15 cellular contexts compared by ENCODE assay signal in the genomic region with DNA sequence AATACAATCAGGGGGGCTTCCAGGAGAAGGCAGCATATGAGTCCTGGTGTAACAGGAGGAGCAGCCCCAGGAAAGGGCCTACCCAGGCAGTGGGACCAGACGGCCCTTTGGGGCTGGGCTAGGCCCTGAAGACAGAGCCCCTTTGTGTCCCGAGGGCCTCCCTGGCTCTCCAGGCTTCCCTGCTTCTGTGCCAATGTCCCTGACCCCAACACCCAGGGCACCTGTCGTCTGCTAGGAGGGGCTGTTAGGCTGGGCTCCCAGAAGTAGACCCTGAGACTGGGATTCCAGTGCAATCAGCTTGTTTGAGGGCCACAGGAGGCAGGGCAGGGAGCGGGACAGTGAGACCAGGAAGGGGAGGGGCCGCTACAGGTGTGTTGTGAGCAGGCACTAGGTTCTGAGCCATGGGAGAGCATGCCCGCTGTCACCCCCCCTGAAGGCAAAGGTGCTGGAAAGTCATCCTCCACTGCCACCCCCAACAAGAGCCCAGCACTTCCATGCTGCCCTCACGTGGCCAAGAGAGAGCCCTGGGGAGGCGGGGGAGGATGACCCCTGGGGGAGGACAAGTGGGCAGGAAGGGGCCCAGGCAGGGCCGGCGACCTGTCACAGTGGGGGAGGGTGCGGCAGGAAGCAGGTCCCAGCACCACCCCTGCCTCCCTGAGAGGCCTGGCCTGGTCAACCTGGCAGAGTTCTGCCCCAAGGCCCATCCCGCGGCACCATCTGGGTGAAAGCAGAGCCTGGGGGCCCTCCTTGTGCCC.
A peak's percentile ranks its signal among the peaks of the same experiment; 100 is the strongest.
DNase-seq lines count a peak whose midpoint lies in the region; ATAC-seq and TF ChIP-seq lines count a peak whose summit lies in the region.
"Had no signal": no experiment of that assay in that cellular context is flagged by ENCODE, and none has a peak within 500 bp of the region (broad histone marks: within the 10 kb centered on the region; RNA-seq: fewer than 3 reads in every experiment).

No MANE protein-coding gene starts in this region.

- intact Hi-C loops in body of pancreas (cut with DNase I) = no loop called here

- no peak overlapping the region for H3K4me3 Mint-ChIP-seq in GM23338
- no peak overlapping the region for H3K4me3 Mint-ChIP-seq in mesothelial cell of epicardium
- H3K4me3 Mint-ChIP-seq: CD8-positive, alpha-beta memory T cell had no signal

- TF ChIP-seq POLR2A in NB4 (IDR thresholded peaks at IDR 0.05; ENCODE audit: extremely low read depth, insufficient read length) = no peak
- TF ChIP-seq POLR2A in body of pancreas (IDR thresholded peaks at IDR 0.05) = no peak

- H3K9me3 Mint-ChIP-seq in GM23338 (no peaks in the 10 kb centered on the region), mesothelial cell of epicardium (no peaks in the 10 kb centered on the region)
- H3K9me3 Mint-ChIP-seq: CD8-positive, alpha-beta memory T cell had no signal

- no peak overlapping the region for H3K4me2 ChIP-seq in GM23338
- no peak overlapping the region for H3K4me2 ChIP-seq in mesendoderm (ENCODE audit: low read length)

- H3K56ac ChIP-seq in mesendoderm (ENCODE audit: low read length) = peak overlapping the region; percentile 64

- WGBS in body of pancreas, 2 donors = 61 to 74% methylated on average over 4 to 13 of the region's 13 CpGs
- WGBS in mesendoderm (ENCODE audit: extremely low coverage, insufficient coverage, low lambda C conversion rate) = no CpG with 5 or more reads among the region's 13 CpGs

- no peak overlapping the region for H3K4ac ChIP-seq in mesendoderm (ENCODE audit: low read depth, low read length)

- no peak; a peak in 1 of 4 replicates for TF ChIP-seq CTCF in GM23338 (conservative IDR thresholded peaks at IDR 0.05; ENCODE audit: low read depth in 2 of 2)
- peak; percentile 16 for TF ChIP-seq CTCF in NB4 (IDR thresholded peaks at IDR 0.05; ENCODE audit: low read depth, low read length)
- TF ChIP-seq CTCF in body of pancreas (IDR thresholded peaks at IDR 0.05) = no peak
- no peak for TF ChIP-seq CTCF in mesothelial cell of epicardium (IDR thresholded peaks at IDR 0.05; ENCODE audit: unreplicated experiment)

- no peak overlapping the region for H2BK15ac ChIP-seq in mesendoderm (replicated peaks; ENCODE audit: low read depth)

- H3K4me3 ChIP-seq in GM23338 = no peak overlapping the region
- H3K4me3 ChIP-seq in NB4 (ENCODE audit: low read depth, low read length) = no peak overlapping the region
- no peak overlapping the region for H3K4me3 ChIP-seq in body of pancreas
- H3K4me3 ChIP-seq in mesendoderm (ENCODE audit: low read length) = no peak overlapping the region

- H3K27ac ChIP-seq in GM23338 (ENCODE audit: low read depth) (no peak overlapping the region), body of pancreas (peak overlapping the region in 3 of 4 donors; percentile 39 to 77 (median 47)), mesendoderm (ENCODE audit: low read depth, low read length) (no peak overlapping the region)

- no peaks in the 10 kb centered on the region for H3K36me3 ChIP-seq in GM23338 (ENCODE audit: insufficient read depth)
- no peaks in the 10 kb centered on the region for H3K36me3 ChIP-seq in body of pancreas (replicated peaks in 1 of 2; ENCODE audit: insufficient read depth in 1 of 2, low read depth in 2 of 2)
- H3K36me3 ChIP-seq in mesendoderm (ENCODE audit: control insufficient read depth, insufficient read depth, low read length) = no peaks in the 10 kb centered on the region

- H3K79me1 ChIP-seq in mesendoderm (ENCODE audit: low read length) = no peaks in the 10 kb centered on the region

- H3K27me3 ChIP-seq in GM23338 (ENCODE audit: insufficient read depth) = no peaks in the 10 kb centered on the region
- H3K27me3 ChIP-seq in body of pancreas = no peaks in the 10 kb centered on the region
- H3K27me3 ChIP-seq in mesendoderm (ENCODE audit: insufficient read depth, low read length, poor library complexity) = no peaks in the 10 kb centered on the region

- H3K18ac ChIP-seq in mesendoderm (ENCODE audit: low read length) = no peak overlapping the region

- H3K27me3 Mint-ChIP-seq in GM23338 (ENCODE audit: insufficient read depth, low read depth, poor library complexity) (peaks cover 25% of the 10 kb centered on the region), mesothelial cell of epicardium (ENCODE audit: low read depth) (peaks cover 36% of the 10 kb centered on the region)

- peak overlapping the region; percentile 84 for H2AFZ ChIP-seq in GM23338

- peaks cover 39% of the 10 kb centered on the region for H3K4me1 Mint-ChIP-seq in GM23338
- H3K4me1 Mint-ChIP-seq in mesothelial cell of epicardium = no peaks in the 10 kb centered on the region

- no peak overlapping the region for H4K5ac ChIP-seq in mesendoderm (ENCODE audit: low read length)

- no peak overlapping the region for H3K23ac ChIP-seq in mesendoderm (ENCODE audit: low read length)

- H3K27ac Mint-ChIP-seq in GM23338 = no peak overlapping the region
- H3K27ac Mint-ChIP-seq in mesothelial cell of epicardium = no peak overlapping the region

- H4K8ac ChIP-seq in mesendoderm (ENCODE audit: low read depth, low read length) = no peak overlapping the region

- H3K4me1 ChIP-seq in GM23338 (ENCODE audit: insufficient read depth) = peaks cover 11% of the 10 kb centered on the region
- H3K4me1 ChIP-seq in body of pancreas = peaks cover 46% of the 10 kb centered on the region
- H3K4me1 ChIP-seq in mesendoderm (ENCODE audit: control insufficient read depth, low read depth, low read length) = peaks cover 5% of the 10 kb centered on the region

- H2BK5ac ChIP-seq in mesendoderm (ENCODE audit: low read length) = no peak overlapping the region

- H2BK120ac ChIP-seq in mesendoderm (ENCODE audit: low read depth, low read length) = no peak overlapping the region

- H3K79me2 ChIP-seq in GM23338 (replicated peaks; ENCODE audit: insufficient read depth) (no peaks in the 10 kb centered on the region), mesendoderm (ENCODE audit: control insufficient read depth, insufficient read depth, low read length) (no peaks in the 10 kb centered on the region)

- ATAC-seq in GM23338 (peak; percentile 10), body of pancreas (peak; percentile 4), HG02973 (IDR thresholded peaks at IDR 0.05; ENCODE audit: unreplicated experiment) (no peak)
- ATAC-seq: PC-3 had no signal

- H3K9me3 ChIP-seq in body of pancreas = no peaks in the 10 kb centered on the region

- no peak for DNase-seq in GM23338 (ENCODE audit: low spot score)
- DNase-seq in NB4 (ENCODE audit: low read depth) = peak; percentile 49
- DNase-seq in body of pancreas = peak in 3 of 4 donors; percentile 20 to 31 (median 27)
- DNase-seq in mesendoderm = no peak
- no peak for DNase-seq in mesothelial cell of epicardium (ENCODE audit: low spot score in 2 of 2, unreplicated experiment in 2 of 2)
- DNase-seq in NCI-H748 treated with DMSO at 0.1 percent for 48 hours (lab: John Stamatoyannopoulos, UW) = no peak
- DNase-seq: C1 segment of cervical spinal cord, DMS79 treated with DMSO at 0.1 percent for 48 hours, NCI-H1417 treated with DMSO at 0.1 percent for 48 hours, NCI-H1930, NCI-H226, PC-3, RPMI8226 had no signal

- H3K36me3 Mint-ChIP-seq in GM23338 (ENCODE audit: low read depth) (no peaks in the 10 kb centered on the region), mesothelial cell of epicardium (no peaks in the 10 kb centered on the region)
- H3K36me3 Mint-ChIP-seq: CD8-positive, alpha-beta memory T cell had no signal

- H3K9me2 ChIP-seq in GM23338 (ENCODE audit: insufficient read depth) = no peaks in the 10 kb centered on the region

- H3F3A ChIP-seq in GM23338 (replicated peaks; ENCODE audit: low read depth) = no peaks in the 10 kb centered on the region

- H2AK5ac ChIP-seq in mesendoderm (ENCODE audit: low read length) = no peak overlapping the region

- H4K20me1 ChIP-seq in GM23338 (replicated peaks; ENCODE audit: insufficient read depth) = no peaks in the 10 kb centered on the region

- no peak overlapping the region for H3K9ac ChIP-seq in mesendoderm (ENCODE audit: low read length)

TF ChIP-seq in GM23338, 12 proteins besides CTCF, POLR2A, EP300 and RAD21 (continues in another document):
- TF ChIP-seq, protein P1, sequence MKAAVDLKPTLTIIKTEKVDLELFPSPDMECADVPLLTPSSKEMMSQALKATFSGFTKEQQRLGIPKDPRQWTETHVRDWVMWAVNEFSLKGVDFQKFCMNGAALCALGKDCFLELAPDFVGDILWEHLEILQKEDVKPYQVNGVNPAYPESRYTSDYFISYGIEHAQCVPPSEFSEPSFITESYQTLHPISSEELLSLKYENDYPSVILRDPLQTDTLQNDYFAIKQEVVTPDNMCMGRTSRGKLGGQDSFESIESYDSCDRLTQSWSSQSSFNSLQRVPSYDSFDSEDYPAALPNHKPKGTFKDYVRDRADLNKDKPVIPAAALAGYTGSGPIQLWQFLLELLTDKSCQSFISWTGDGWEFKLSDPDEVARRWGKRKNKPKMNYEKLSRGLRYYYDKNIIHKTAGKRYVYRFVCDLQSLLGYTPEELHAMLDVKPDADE (IDR thresholded peaks at IDR 0.05) = no peak
- no peak for TF ChIP-seq CREB1 (CRISPR knock-in tag; IDR thresholded peaks at IDR 0.05; ENCODE audit: low read depth)
- TF ChIP-seq ZNF331 (CRISPR knock-in tag; IDR thresholded peaks at IDR 0.05; ENCODE audit: low read depth) = no peak
- no peak for TF ChIP-seq ZNF114 (CRISPR knock-in tag; IDR thresholded peaks at IDR 0.05)
- no peak for TF ChIP-seq EZH2phosphoT487 (IDR thresholded peaks at IDR 0.05; ENCODE audit: unreplicated experiment)
- TF ChIP-seq REST (IDR thresholded peaks at IDR 0.05; ENCODE audit: unreplicated experiment) = no peak

Comparison
In these comparisons a context has a peak if more than half of its experiments do, and no peak if none do; other contexts are left out.
1. DNase-seq: peak in NB4 (single experiment) and body of pancreas (3 of 4); none in GM23338 (single experiment), mesendoderm (single experiment), mesothelial cell of epicardium (0 of 2) and NCI-H748 treated with DMSO at 0.1 percent for 48 hours (single experiment).
2. H3K27ac ChIP-seq: peak in body of pancreas (3 of 4); none in GM23338 (single experiment) and mesendoderm (single experiment).